ENCODE assay signal across 8 cellular contexts in the genomic region with DNA sequence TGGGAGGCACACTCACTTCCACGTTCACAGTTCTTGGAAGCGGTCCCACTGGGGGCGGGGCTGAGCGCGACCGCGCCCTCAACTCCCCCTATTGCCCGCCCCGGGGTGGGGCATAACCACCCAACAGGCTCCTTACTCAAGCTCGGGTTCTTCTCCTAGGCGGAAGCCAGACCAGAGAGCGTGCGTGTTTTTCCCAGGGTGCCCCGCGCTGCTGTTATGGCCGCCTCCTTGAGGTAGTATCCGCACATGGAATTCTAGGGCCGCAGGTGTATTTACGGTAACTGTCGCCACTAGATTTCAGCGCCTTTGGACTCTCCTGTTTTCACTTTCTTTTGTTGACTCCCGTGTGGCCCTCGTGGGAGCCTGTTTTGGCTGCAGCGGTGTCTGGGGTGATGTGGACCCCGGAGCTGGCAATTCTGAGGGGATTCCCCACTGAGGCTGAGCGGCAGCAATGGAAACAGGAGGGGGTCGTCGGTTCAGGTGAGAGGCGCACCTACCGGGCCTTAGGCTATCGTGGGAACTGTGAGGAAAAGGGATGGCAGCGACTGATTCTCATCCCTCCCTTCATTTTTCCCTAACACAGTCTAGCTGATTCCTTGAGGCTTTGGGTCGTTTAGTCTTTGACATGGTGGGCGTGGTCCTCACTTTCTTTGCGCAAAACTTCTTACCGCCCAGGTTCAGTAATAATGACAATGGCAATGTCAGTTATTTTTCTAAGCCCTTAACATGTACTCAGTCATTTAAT. TPM values are rescaled to one million over a fixed set of nuclear protein-coding genes. Genes with fewer than 3 reads are reported as not detected.
DNase-seq lines count a peak whose midpoint lies in the region; ATAC-seq lines count a peak whose summit lies in the region.

A gene (plus strand): TSS at position 150 of the 745 bp plus-strand sequence. CDS start 243 bp downstream, at position 393.

- peak; percentile 100 for ATAC-seq in GM21381 (IDR thresholded peaks at IDR 0.05; ENCODE audit: unreplicated experiment)
- ATAC-seq in activated CD8-positive, alpha-beta memory T cell treated with anti-CD3 and anti-CD28 coated beads, Interleukin-2, amount 10 ng/mL, durations not matched to agents 7 days and 5 days, result peak; percentile 100

- H3K27me3 ChIP-seq in NT2/D1 (ENCODE audit: insufficient read depth, insufficient read length), result no peaks in the 10 kb centered on the region

- no peaks in the 10 kb centered on the region for H3K27me3 Mint-ChIP-seq in activated CD8-positive, alpha-beta memory T cell treated with anti-CD3 and anti-CD28 coated beads, Interleukin-2, amount 10 ng/mL, durations not matched to agents 7 days and 5 days

- peak within 1 kb of the TSS; percentile 89 for H3K4me3 ChIP-seq in NT2/D1 (ENCODE audit: insufficient read length, low read depth)

- peak within 1 kb of the TSS; percentile 90 for H3K9ac ChIP-seq in NT2/D1 (ENCODE audit: insufficient read length, low read depth)

- H3K9me3 Mint-ChIP-seq in activated CD8-positive, alpha-beta memory T cell treated with anti-CD3 and anti-CD28 coated beads, Interleukin-2, amount 10 ng/mL, durations not matched to agents 7 days and 5 days (ENCODE audit: low read depth), result no peaks in the 10 kb centered on the region

- peaks cover 24% of the 10 kb centered on the region for H3K36me3 ChIP-seq in NT2/D1 (ENCODE audit: insufficient read depth, insufficient read length, low read length)

- H3K4me3 Mint-ChIP-seq in activated CD8-positive, alpha-beta memory T cell treated with anti-CD3 and anti-CD28 coated beads, Interleukin-2, amount 10 ng/mL, durations not matched to agents 7 days and 5 days, result peak within 1 kb of the TSS; percentile 89

- peak within 1 kb of the TSS; percentile 90 for H3K27ac Mint-ChIP-seq in activated CD8-positive, alpha-beta memory T cell treated with anti-CD3 and anti-CD28 coated beads, Interleukin-2, amount 10 ng/mL, durations not matched to agents 7 days and 5 days

- CTCF ChIA-PET in activated CD8-positive, alpha-beta memory T cell treated with anti-CD3 and anti-CD28 coated beads, Interleukin-2, amount 10 ng/mL, durations not matched to agents 7 days and 5 days (lab: Charles Lee), result interaction anchor here (0.8 kb wide), 1 partner anchor 51 kb away, joined by 3 read pairs; no protein-coding TSS in a partner anchor

- H3K9me3 ChIP-seq in NT2/D1 (ENCODE audit: insufficient read depth, low read length), result no peaks in the 10 kb centered on the region

- no peaks in the 10 kb centered on the region for H3K4me1 ChIP-seq in NT2/D1 (ENCODE audit: insufficient read depth, insufficient read length)

- peaks cover 29% of the 10 kb centered on the region for H3K4me1 Mint-ChIP-seq in activated CD8-positive, alpha-beta memory T cell treated with anti-CD3 and anti-CD28 coated beads, Interleukin-2, amount 10 ng/mL, durations not matched to agents 7 days and 5 days

- peaks cover 14% of the 10 kb centered on the region for H3K36me3 Mint-ChIP-seq in activated CD8-positive, alpha-beta memory T cell treated with anti-CD3 and anti-CD28 coated beads, Interleukin-2, amount 10 ng/mL, durations not matched to agents 7 days and 5 days

- in situ Hi-C loops in endometrial microvascular endothelial cells (cut with HindIII; ENCODE audit: inconsistent ontology term, low pct_unique_long_range_greater_than_20kb, low sequenced_read_pairs), result no loop called here

- DNase-seq in COR-L47 (lab: John Stamatoyannopoulos, UW) (peak; percentile 91), HUDEP-2 (lab: John Stamatoyannopoulos, UW; ENCODE audit: unreplicated experiment in 76 of 76) (peak in 75 of 76 experiments; percentile 37 to 96 (median 91)), NT2/D1 (ENCODE audit: low read depth, low spot score) (peak; percentile 93), mesenteric fat pad (ENCODE audit: low spot score) (peak; percentile 97)
- peak; percentile 97 for DNase-seq in activated CD8-positive, alpha-beta memory T cell treated with anti-CD3 and anti-CD28 coated beads, Interleukin-2, amount 10 ng/mL, durations not matched to agents 7 days and 5 days
- peak; percentile 91 to 92 for DNase-seq in stimulated activated CD8-positive, alpha-beta memory T cell treated with anti-CD3 and anti-CD28 coated beads, Interleukin-15, amount 100 ng/mL, for 4 hours (ENCODE audit: low read depth in 2 of 2)

RNA-seq across cellular contexts. Expression of the gene that starts here (rescaled TPM):
- 10 to 100 TPM; 17.0 to 22.6 TPM for total RNA-seq in activated CD8-positive, alpha-beta memory T cell treated with anti-CD3 and anti-CD28 coated beads, Interleukin-2, amount 10 ng/mL, durations not matched to agents 7 days and 5 days
- 39.7 TPM for total RNA-seq in endometrial microvascular endothelial cells (ENCODE audit: inconsistent ontology term)
- 19.1 TPM for total RNA-seq in mesenteric fat pad

Comparison
In these comparisons a context has a peak if more than half of its experiments do, and no peak if none do; other contexts are left out.
1. Peak in every context shown above with its lines: DNase-seq, ATAC-seq and H3K4me3 ChIP-seq.